16 cellular contexts compared by ENCODE assay signal in the genomic region with DNA sequence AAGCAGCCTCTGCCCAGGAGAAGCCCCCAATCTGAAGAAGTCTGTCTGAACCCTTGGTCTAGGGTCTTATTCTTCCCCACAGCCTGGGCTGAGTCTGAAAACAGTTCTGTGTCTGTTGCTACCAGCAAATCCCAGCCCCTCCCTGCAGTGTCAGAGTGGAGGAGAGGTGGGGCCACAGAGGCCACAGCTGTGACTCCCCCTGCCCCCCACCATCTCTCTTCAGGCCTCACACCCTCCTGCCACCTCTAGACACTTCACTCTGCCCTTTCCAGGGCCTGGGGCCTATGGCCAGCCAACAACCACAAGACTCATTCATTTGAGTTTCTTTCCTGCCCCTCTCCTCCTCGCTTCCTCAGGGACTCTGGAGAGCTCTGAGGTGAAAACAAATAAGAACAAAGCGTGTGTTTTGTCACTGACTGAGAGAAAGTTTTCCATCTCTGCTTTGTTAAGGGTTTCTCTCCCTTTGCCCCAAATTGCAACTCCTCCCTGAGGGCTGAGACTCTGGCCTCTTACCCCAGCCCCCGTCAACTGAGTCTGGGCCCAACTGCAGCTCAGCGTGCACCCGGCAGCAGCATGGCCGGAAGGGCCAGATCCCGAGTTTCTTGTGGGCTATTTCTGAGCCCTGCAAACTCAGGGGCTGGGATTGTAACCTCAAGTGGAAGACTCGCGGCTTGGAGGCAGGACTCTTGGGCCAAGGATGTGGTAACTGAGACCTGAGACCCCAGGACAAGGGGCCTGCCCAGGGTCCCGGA. TPM values are rescaled to one million over a fixed set of nuclear protein-coding genes. Genes with fewer than 3 reads are reported as not detected.
DNase-seq lines count a peak whose midpoint lies in the region; ATAC-seq and TF ChIP-seq lines count a peak whose summit lies in the region.
"Had no signal": no experiment of that assay in that cellular context is flagged by ENCODE, and none has a peak within 500 bp of the region (broad histone marks: within the 10 kb centered on the region; RNA-seq: fewer than 3 reads in every experiment).

No MANE protein-coding gene starts in this region.

- TF ChIP-seq POLR2A in esophagus muscularis mucosa (IDR thresholded peaks at IDR 0.05; ENCODE audit: low read depth): no peak

- peaks cover 15% of the 10 kb centered on the region for H3K27me3 Mint-ChIP-seq in type B pancreatic cell

- H3K9me2 ChIP-seq in SK-N-SH: no peaks in the 10 kb centered on the region

- CTCF ChIA-PET in SK-N-SH (lab: Yijun Ruan, JAX): interaction anchor here (0.9 to 31.2 kb wide), 8 partner anchors 8 to 34 kb away, joined by 3 to 809 read pairs (median 6); partner anchors contain the start of gene TAF15

- H3K9me3 Mint-ChIP-seq in type B pancreatic cell: no peaks in the 10 kb centered on the region
- H3K9me3 Mint-ChIP-seq: activated B cell treated with CpG ODN at 0.5 μM for 24 hours; CD8-positive, alpha-beta T cell had no signal

- DNase-seq in SK-N-SH (no peak), esophagus muscularis mucosa (ENCODE audit: extremely low spot score) (no peak), type B pancreatic cell (ENCODE audit: extremely low spot score, unreplicated experiment) (no peak), amygdala (lab: John Stamatoyannopoulos, UW) (no peak)
- DNase-seq in effector CD8-positive, alpha-beta T cell (lab: John Stamatoyannopoulos, UW): no peak
- DNase-seq: activated B cell treated with CpG ODN at 0.5 μM for 24 hours; CD8-positive, alpha-beta T cell; NCI-H2171; stimulated activated CD4-positive, alpha-beta T cell treated with anti-CD3 and anti-CD28 coated beads, Interleukin-1b, Interleukin-23, amount 100 ng/mL, for 48 hours; stimulated activated naive CD4-positive, alpha-beta T cell treated with Interleukin-2 at 50 U/mL for 16 hours had no signal

- ATAC-seq in SK-N-SH treated with all-trans-retinoic acid at 6 μM for 48 hours: peak; percentile 17
- no peak for ATAC-seq in GM19455 (IDR thresholded peaks at IDR 0.05; ENCODE audit: unreplicated experiment)
- ATAC-seq: CD8-positive, alpha-beta T cell had no signal

- TF ChIP-seq RAD21 in SK-N-SH (IDR thresholded peaks at IDR 0.05; ENCODE audit: low read length): no peak

- H3K36me3 ChIP-seq in SK-N-SH (replicated peaks in 1 of 2; ENCODE audit: control insufficient read depth in 1 of 2, insufficient read depth in 2 of 2, low read length in 1 of 2) (no peaks in the 10 kb centered on the region), esophagus muscularis mucosa (peaks cover 0 to 14% (median 2%) of the 10 kb centered on the region in 4 donors), neuron (ENCODE audit: insufficient read depth, low read length) (no peaks in the 10 kb centered on the region)
- H3K36me3 ChIP-seq: pancreas had no signal

- POLR2A ChIA-PET in SK-N-SH (lab: Yijun Ruan, JAX): interaction anchor here (1.0 kb wide), 1 partner anchor 26 kb away, joined by 3 read pairs; no protein-coding TSS in a partner anchor

- 71% methylated on average over 5 of the region's 10 CpGs for WGBS in SK-N-SH (ENCODE audit: low lambda C conversion rate)
- WGBS in esophagus muscularis mucosa: 42% methylated on average over 9 of the region's 10 CpGs

- H4K20me1 ChIP-seq in SK-N-SH (ENCODE audit: insufficient read depth): no peaks in the 10 kb centered on the region

- H3K27ac ChIP-seq in SK-N-SH (ENCODE audit: low read depth in 2 of 2, low read length in 1 of 2) (peak overlapping the region in 1 of 2 experiments; percentile 80; a peak in 2 of 4 replicates), esophagus muscularis mucosa (replicated peaks in 1 of 4) (peak overlapping the region; percentile 89 to 91 (median 90))
- H3K27ac ChIP-seq: 22Rv1, pancreas, SK-N-MC had no signal

- intact Hi-C loops in esophagus muscularis mucosa (cut with DNase I): no loop called here

- H3K4me3 ChIP-seq in SK-N-SH (ENCODE audit: low read depth in 2 of 2, low read length in 1 of 2) (no peak overlapping the region), esophagus muscularis mucosa (no peak overlapping the region), neuron (ENCODE audit: low read length) (no peak overlapping the region)
- H3K4me3 ChIP-seq: pancreas, SK-N-MC had no signal

- H2AFZ ChIP-seq in SK-N-SH (ENCODE audit: low read depth) (no peak overlapping the region), neuron (ENCODE audit: low read depth, low read length) (peak overlapping the region; percentile 40)

- H3K4me1 Mint-ChIP-seq in type B pancreatic cell (ENCODE audit: unreplicated experiment): peaks cover 26% of the 10 kb centered on the region
- H3K4me1 Mint-ChIP-seq: activated B cell treated with CpG ODN at 0.5 μM for 24 hours had no signal

- H3K27ac Mint-ChIP-seq in type B pancreatic cell: peak overlapping the region; percentile 55
- H3K27ac Mint-ChIP-seq: activated B cell treated with CpG ODN at 0.5 μM for 24 hours; CD8-positive, alpha-beta T cell had no signal

- peaks cover 0 to 26% of the 10 kb centered on the region in 2 experiments; a peak in 1 of 4 replicates for H3K4me1 ChIP-seq in SK-N-SH (ENCODE audit: control insufficient read depth in 1 of 2, insufficient read depth in 2 of 2, low read depth in 1 of 2, low read length in 1 of 2)
- peaks cover 23 to 71% (median 61%) of the 10 kb centered on the region in 4 donors for H3K4me1 ChIP-seq in esophagus muscularis mucosa
- H3K4me1 ChIP-seq in neuron (ENCODE audit: insufficient read depth, low read length): peaks cover 7% of the 10 kb centered on the region
- H3K4me1 ChIP-seq: pancreas had no signal

- H3K4me3 Mint-ChIP-seq in type B pancreatic cell: no peak overlapping the region
- H3K4me3 Mint-ChIP-seq: activated B cell treated with CpG ODN at 0.5 μM for 24 hours; CD8-positive, alpha-beta T cell had no signal

- H3K9me3 ChIP-seq in SK-N-SH: no peaks in the 10 kb centered on the region
- no peaks in the 10 kb centered on the region for H3K9me3 ChIP-seq in esophagus muscularis mucosa
- no peaks in the 10 kb centered on the region for H3K9me3 ChIP-seq in neuron (ENCODE audit: low read length)
- H3K9me3 ChIP-seq: pancreas had no signal

- H3K79me2 ChIP-seq in SK-N-SH (ENCODE audit: insufficient read depth): no peaks in the 10 kb centered on the region

- H3K36me3 Mint-ChIP-seq in type B pancreatic cell: no peaks in the 10 kb centered on the region

- no peak overlapping the region for H3K9ac ChIP-seq in SK-N-SH

- TF ChIP-seq CTCF in SK-N-SH (IDR thresholded peaks at IDR 0.05) (no peak), esophagus muscularis mucosa (IDR thresholded peaks at IDR 0.05) (no peak), type B pancreatic cell (conservative IDR thresholded peaks at IDR 0.05) (no peak)

- TF ChIP-seq EP300 in SK-N-SH (IDR thresholded peaks at IDR 0.05; ENCODE audit: borderline replicate concordance in 1 of 2, low read depth in 1 of 2, low read length in 1 of 2) (no peak), esophagus muscularis mucosa (IDR thresholded peaks at IDR 0.05) (no peak)

- no peaks in the 10 kb centered on the region for H3K27me3 ChIP-seq in SK-N-SH (ENCODE audit: insufficient read depth)
- H3K27me3 ChIP-seq in esophagus muscularis mucosa: no peaks in the 10 kb centered on the region
- peaks cover 10% of the 10 kb centered on the region for H3K27me3 ChIP-seq in neuron (ENCODE audit: insufficient read depth, low read length)
- H3K27me3 ChIP-seq: pancreas had no signal

- H3F3A ChIP-seq in SK-N-SH (replicated peaks; ENCODE audit: insufficient read depth): no peaks in the 10 kb centered on the region

- no peak overlapping the region for H3K4me2 ChIP-seq in SK-N-SH

TF ChIP-seq in SK-N-SH treated with all-trans-retinoic acid at 6 μM for 48 hours, 23 proteins besides CTCF, POLR2A, EP300 and RAD21 (continues in another document):
- TF ChIP-seq TOX (CRISPR knock-in tag; IDR thresholded peaks at IDR 0.05; ENCODE audit: borderline replicate concordance): no peak

TF ChIP-seq in SK-N-SH, 30 proteins besides CTCF, POLR2A, EP300 and RAD21 (continues in another document):
- TF ChIP-seq TAF1 (IDR thresholded peaks at IDR 0.05; ENCODE audit: borderline replicate concordance, low read depth, low read length): no peak
- no peak for TF ChIP-seq GABPA (IDR thresholded peaks at IDR 0.05; ENCODE audit: low read depth)
- TF ChIP-seq CHD2 (IDR thresholded peaks at IDR 0.05; ENCODE audit: low read length, partially characterized antibody): no peak
- no peak for TF ChIP-seq FOSL2 (IDR thresholded peaks at IDR 0.05; ENCODE audit: borderline replicate concordance, low read depth)
- no peak for TF ChIP-seq NFIC (IDR thresholded peaks at IDR 0.05; ENCODE audit: borderline replicate concordance)

RNA-seq across cellular contexts. Expression of gene C17orf50, which starts 13.2 kb away (rescaled TPM):
- 0.05 TPM in 1 of 2 replicates, not detected in the other for polyA plus RNA-seq in SK-N-SH (2012; rRNA removed)
- 0.03 and 0.04 TPM in 2 replicates for polyA plus RNA-seq in SK-N-SH (2012; cell fraction: cytosol; rRNA removed)
- polyA plus RNA-seq in SK-N-SH (2012; cell fraction: nucleus; rRNA removed): not detected in 2 replicates
- total RNA-seq in esophagus muscularis mucosa (not detected), type B pancreatic cell (ENCODE audit: low replicate concordance) (not detected in 2 replicates)
- total RNA-seq: activated B cell treated with CpG ODN at 0.5 μM for 24 hours; CD8-positive, alpha-beta T cell had no signal

RNA-seq across cellular contexts. Expression of gene GAS2L2, which starts 20.8 kb away (rescaled TPM):
- 0.02 TPM in 1 of 2 replicates, not detected in the other for polyA plus RNA-seq in SK-N-SH (2012; rRNA removed)
- 0.01 TPM in 2 replicates for polyA plus RNA-seq in SK-N-SH (2012; cell fraction: cytosol; rRNA removed)
- polyA plus RNA-seq in SK-N-SH (2012; cell fraction: nucleus; rRNA removed): 0.08 and 0.10 TPM in 2 replicates
- total RNA-seq in esophagus muscularis mucosa: under 1 TPM; 0.42 to 0.80 (median 0.48) TPM
- total RNA-seq in type B pancreatic cell (ENCODE audit: low replicate concordance): 0.22 TPM in 1 of 2 replicates, not detected in the other
- total RNA-seq: activated B cell treated with CpG ODN at 0.5 μM for 24 hours had no signal

RNA-seq across cellular contexts. Expression of gene MMP28, which starts 21.6 kb away (rescaled TPM):
- polyA plus RNA-seq in SK-N-SH (2012; rRNA removed): 0.23 and 0.33 TPM in 2 replicates
- polyA plus RNA-seq in SK-N-SH (2012; cell fraction: cytosol; rRNA removed): 0.30 and 0.52 TPM in 2 replicates
- 0.32 and 0.40 TPM in 2 replicates for polyA plus RNA-seq in SK-N-SH (2012; cell fraction: nucleus; rRNA removed)
- 100 to 1,000 TPM in 2 of 4 donors, 10 to 100 TPM in 2; 75.5 to 150 (median 116) TPM for total RNA-seq in esophagus muscularis mucosa
- total RNA-seq in type B pancreatic cell (ENCODE audit: low replicate concordance): 0.97 and 1.8 TPM in 2 replicates
- total RNA-seq: activated B cell treated with CpG ODN at 0.5 μM for 24 hours had no signal

RNA-seq across cellular contexts. Expression of gene TAF15, which starts 35.4 kb away (rescaled TPM):
- polyA plus RNA-seq in SK-N-SH (2012; rRNA removed): 67.5 and 78.0 TPM in 2 replicates
- 117 and 139 TPM in 2 replicates for polyA plus RNA-seq in SK-N-SH (2012; cell fraction: cytosol; rRNA removed)
- polyA plus RNA-seq in SK-N-SH (2012; cell fraction: nucleus; rRNA removed): 43.9 and 71.3 TPM in 2 replicates
- total RNA-seq in esophagus muscularis mucosa (100 to 1,000 TPM in 3 of 4 donors, 10 to 100 TPM in 1; 93.8 to 140 (median 122) TPM), type B pancreatic cell (ENCODE audit: low replicate concordance) (173 and 223 TPM in 2 replicates)

RNA-seq across cellular contexts. Expression of gene RASL10B, which starts 42.4 kb away (rescaled TPM):
- 4.2 and 4.3 TPM in 2 replicates for polyA plus RNA-seq in SK-N-SH (2012; rRNA removed)
- 2.2 and 3.8 TPM in 2 replicates for polyA plus RNA-seq in SK-N-SH (2012; cell fraction: cytosol; rRNA removed)
- 6.4 and 8.3 TPM in 2 replicates for polyA plus RNA-seq in SK-N-SH (2012; cell fraction: nucleus; rRNA removed)
- total RNA-seq in esophagus muscularis mucosa: 10 to 100 TPM; 10.3 to 28.1 (median 17.4) TPM
- 6.4 and 29.4 TPM in 2 replicates for total RNA-seq in type B pancreatic cell (ENCODE audit: low replicate concordance)

Comparison
In these comparisons a context has a peak if more than half of its experiments do, and no peak if none do; other contexts are left out.
1. RNA of gene MMP28, which starts 21.6 kb away (total RNA-seq): 75.5 to 150 TPM in esophagus muscularis mucosa; 0.97 to 1.8 TPM in type B pancreatic cell; every median in the first group is over 10 times any median in the second.